In the genomic region with DNA sequence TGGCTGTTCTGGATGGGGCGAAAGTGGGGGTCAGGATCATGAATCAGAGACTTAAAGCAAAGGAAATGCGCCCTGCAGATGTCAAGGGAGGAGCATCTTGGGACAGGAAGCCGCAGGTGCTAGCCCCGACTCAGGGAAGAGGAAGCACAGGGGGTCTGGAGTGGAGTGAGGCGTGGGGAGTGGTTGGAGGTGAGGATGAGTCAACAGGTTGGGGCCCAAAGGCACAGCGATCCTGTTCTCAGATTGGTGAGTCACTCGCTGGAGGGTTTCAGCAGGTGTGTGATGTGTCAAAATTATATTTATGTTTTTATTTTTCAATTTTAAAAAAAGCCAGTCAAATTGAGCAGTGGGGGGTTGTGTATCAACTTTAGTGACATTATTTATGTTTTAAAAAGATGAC, we compare ENCODE assay signal across 9 cellular contexts. TPM values are rescaled to one million over a fixed set of nuclear protein-coding genes. Genes with fewer than 3 reads are reported as not detected.
DNase-seq lines count a peak whose midpoint lies in the region; ATAC-seq lines count a peak whose summit lies in the region.
"Had no signal": no experiment of that assay in that cellular context is flagged by ENCODE, and none has a peak within 500 bp of the region (broad histone marks: within the 10 kb centered on the region; RNA-seq: fewer than 3 reads in every experiment).

No MANE protein-coding gene starts in this region.

- DNase-seq in NOMO-1 treated with DMSO at 0.1 percent for 48 hours (lab: John Stamatoyannopoulos, UW; ENCODE audit: unreplicated experiment) (peak; percentile 20), NOMO-1 (lab: John Stamatoyannopoulos, UW; ENCODE audit: unreplicated experiment in 2 of 2) (no peak), islet precursor cell (peak; percentile 73), cerebellum (ENCODE audit: low spot score) (no peak), hippocampal formation (lab: John Stamatoyannopoulos, UW) (no peak)
- DNase-seq in activated CD8-positive, alpha-beta memory T cell treated with anti-CD3 and anti-CD28 coated beads for 24 hours: peak; percentile 82

- no peak for ATAC-seq in HG02973 (IDR thresholded peaks at IDR 0.05; ENCODE audit: unreplicated experiment)

- H3K9me3 Mint-ChIP-seq in stimulated activated naive CD8-positive, alpha-beta T cell treated with anti-CD3 and anti-CD28 coated beads, Interleukin-15, Interleukin-2, amounts not matched to agents 100 ng/mL and 50 ng/mL, for 24 hours: no peaks in the 10 kb centered on the region

- peaks cover 28% of the 10 kb centered on the region for H3K4me1 Mint-ChIP-seq in stimulated activated naive CD8-positive, alpha-beta T cell treated with anti-CD3 and anti-CD28 coated beads, Interleukin-15, Interleukin-2, amounts not matched to agents 100 ng/mL and 50 ng/mL, for 24 hours (ENCODE audit: low read depth)

- H3K4me3 Mint-ChIP-seq in stimulated activated naive CD8-positive, alpha-beta T cell treated with anti-CD3 and anti-CD28 coated beads, Interleukin-15, Interleukin-2, amounts not matched to agents 100 ng/mL and 50 ng/mL, for 24 hours: no peak overlapping the region

- H3K36me3 Mint-ChIP-seq in stimulated activated naive CD8-positive, alpha-beta T cell treated with anti-CD3 and anti-CD28 coated beads, Interleukin-15, Interleukin-2, amounts not matched to agents 100 ng/mL and 50 ng/mL, for 24 hours (ENCODE audit: low read depth): no peaks in the 10 kb centered on the region

- peak overlapping the region; percentile 83 for H3K27ac Mint-ChIP-seq in stimulated activated naive CD8-positive, alpha-beta T cell treated with anti-CD3 and anti-CD28 coated beads, Interleukin-15, Interleukin-2, amounts not matched to agents 100 ng/mL and 50 ng/mL, for 24 hours

- no peaks in the 10 kb centered on the region for H3K27me3 Mint-ChIP-seq in stimulated activated naive CD8-positive, alpha-beta T cell treated with anti-CD3 and anti-CD28 coated beads, Interleukin-15, Interleukin-2, amounts not matched to agents 100 ng/mL and 50 ng/mL, for 24 hours

RNA-seq across cellular contexts. Expression of a gene that starts 19.0 kb away (rescaled TPM):
- 4.3 TPM for total RNA-seq in cerebellum
- total RNA-seq: pulmonary artery endothelial cell had no signal

RNA-seq across cellular contexts. Expression of a gene that starts 59.0 kb away (rescaled TPM):
- 716 TPM for total RNA-seq in cerebellum

Comparison
In these comparisons a context has a peak if more than half of its experiments do, and no peak if none do; other contexts are left out.
1. DNase-seq: peak in NOMO-1 treated with DMSO at 0.1 percent for 48 hours (single experiment), activated CD8-positive, alpha-beta memory T cell treated with anti-CD3 and anti-CD28 coated beads for 24 hours (single experiment) and islet precursor cell (single experiment); none in NOMO-1 (0 of 2), cerebellum (single experiment) and hippocampal formation (0 of 2).